ENCODE assay signal across 37 cellular contexts in genomic region chr1:173314656-173315055, GRCh38.
"Had no signal": no experiment of that assay in that cellular context is flagged by ENCODE, and none has a peak within 500 bp of the region (broad histone marks: within the 10 kb centered on the region; RNA-seq: fewer than 3 reads in every experiment).

No MANE protein-coding gene starts in this region.

- H3K9me3 ChIP-seq: ascending aorta had no signal

- H3K4me3 ChIP-seq: ascending aorta, cardiac muscle cell had no signal

- H3K9me3 Mint-ChIP-seq: activated CD4-positive, alpha-beta memory T cell treated with anti-CD3 and anti-CD28 coated beads, Interleukin-2, amount 10 ng/mL, durations not matched to agents 7 days and 5 days had no signal

- H3K36me3 Mint-ChIP-seq: activated naive CD4-positive, alpha-beta T cell treated with anti-CD3 and anti-CD28 coated beads, Interleukin-2, amount 10 ng/mL, durations not matched to agents 7 days and 5 days; brain had no signal

- H3K27me3 Mint-ChIP-seq: activated CD4-positive, alpha-beta T cell treated with anti-CD3 and anti-CD28 coated beads for 36 hours; activated naive CD4-positive, alpha-beta T cell treated with anti-CD3 and anti-CD28 coated beads, Interleukin-2, amount 50 U/mL, for 24 hours; activated naive CD8-positive, alpha-beta T cell; activated naive CD8-positive, alpha-beta T cell treated with anti-CD3 and anti-CD28 coated beads, Interleukin-2, amount 10 ng/mL, durations not matched to agents 7 days and 5 days; activated naive CD8-positive, alpha-beta T cell treated with anti-CD3 and anti-CD28 coated beads, Interleukin-2, amount 50 U/mL, for 24 hours; activated T-cell treated with anti-CD3 and anti-CD28 coated beads, Interleukin-2, amount 50 U/mL, for 24 hours; central memory CD8-positive, alpha-beta T cell had no signal

- H3K4me3 Mint-ChIP-seq: activated CD4-positive, alpha-beta memory T cell treated with anti-CD3 and anti-CD28 coated beads, Interleukin-2, amount 10 ng/mL, durations not matched to agents 7 days and 5 days; activated CD4-positive, alpha-beta T cell treated with anti-CD3 and anti-CD28 coated beads for 36 hours; activated CD4-positive, alpha-beta T cell treated with anti-CD3 and anti-CD28 coated beads, Interleukin-2, amount 10 ng/mL, durations not matched to agents 7 days and 5 days; activated CD8-positive, alpha-beta memory T cell treated with anti-CD3 and anti-CD28 coated beads, Interleukin-2, amount 10 ng/mL, durations not matched to agents 7 days and 5 days; activated CD8-positive, alpha-beta T cell treated with anti-CD3 and anti-CD28 coated beads, Interleukin-2, amount 10 ng/mL, durations not matched to agents 7 days and 5 days; activated naive CD4-positive, alpha-beta T cell treated with anti-CD3 and anti-CD28 coated beads, Interleukin-2, amount 10 ng/mL, durations not matched to agents 7 days and 5 days; activated naive CD4-positive, alpha-beta T cell treated with anti-CD3 and anti-CD28 coated beads, Interleukin-2, amount 50 U/mL, for 24 hours; activated naive CD8-positive, alpha-beta T cell; activated naive CD8-positive, alpha-beta T cell treated with anti-CD3 and anti-CD28 coated beads, Interleukin-2, amount 10 ng/mL, durations not matched to agents 7 days and 5 days; activated naive CD8-positive, alpha-beta T cell treated with anti-CD3 and anti-CD28 coated beads, Interleukin-2, amount 50 U/mL, for 24 hours; activated T-cell treated with anti-CD3 and anti-CD28 coated beads, Interleukin-2, amount 50 U/mL, for 24 hours; brain; central memory CD8-positive, alpha-beta T cell; T-helper 1 cell treated with Interleukin-12 subunit alpha and Interleukin-12 subunit beta and Interleukin-4 antibody, amounts not matched to agents 30 μg/mL and 1 μg/mL, for 36 hours; T-helper 2 cell treated with Interferon-gamma antibody and Interleukin-4, amounts not matched to agents 5 μg/mL and 100 μg/mL, for 36 hours had no signal

- ATAC-seq: activated CD4-positive, alpha-beta T cell treated with anti-CD3 and anti-CD28 coated beads for 36 hours; activated CD4-positive, CD25-positive, alpha-beta regulatory T cell treated with anti-CD3 and anti-CD28 coated beads, Interleukin-2, amount 50 U/mL, for 24 hours; activated CD8-positive, alpha-beta memory T cell treated with anti-CD3 and anti-CD28 coated beads, Interleukin-2, amount 10 ng/mL, durations not matched to agents 7 days and 5 days; activated CD8-positive, alpha-beta T cell treated with anti-CD3 and anti-CD28 coated beads, Interleukin-2, amount 10 ng/mL, durations not matched to agents 7 days and 5 days; activated naive CD8-positive, alpha-beta T cell treated with anti-CD3 and anti-CD28 coated beads, Interleukin-2, amount 50 U/mL, for 24 hours had no signal

- FAIRE-seq: bronchial epithelial cell had no signal

- H3K4me1 Mint-ChIP-seq: activated CD4-positive, alpha-beta memory T cell treated with anti-CD3 and anti-CD28 coated beads, Interleukin-2, amount 10 ng/mL, durations not matched to agents 7 days and 5 days; activated CD4-positive, alpha-beta T cell treated with anti-CD3 and anti-CD28 coated beads for 36 hours; activated CD4-positive, alpha-beta T cell treated with anti-CD3 and anti-CD28 coated beads, Interleukin-2, amount 10 ng/mL, durations not matched to agents 7 days and 5 days; activated CD8-positive, alpha-beta memory T cell treated with anti-CD3 and anti-CD28 coated beads, Interleukin-2, amount 10 ng/mL, durations not matched to agents 7 days and 5 days; activated naive CD4-positive, alpha-beta T cell treated with anti-CD3 and anti-CD28 coated beads, Interleukin-2, amount 10 ng/mL, durations not matched to agents 7 days and 5 days; activated naive CD8-positive, alpha-beta T cell treated with anti-CD3 and anti-CD28 coated beads, Interleukin-2, amount 10 ng/mL, durations not matched to agents 7 days and 5 days; brain had no signal

- H3K27ac ChIP-seq: ascending aorta, cardiac muscle cell, VCaP had no signal

- H3K27ac Mint-ChIP-seq: activated CD4-positive, alpha-beta memory T cell treated with anti-CD3 and anti-CD28 coated beads, Interleukin-2, amount 10 ng/mL, durations not matched to agents 7 days and 5 days; activated CD4-positive, alpha-beta T cell treated with anti-CD3 and anti-CD28 coated beads for 36 hours; activated CD4-positive, alpha-beta T cell treated with anti-CD3 and anti-CD28 coated beads, Interleukin-2, amount 10 ng/mL, durations not matched to agents 7 days and 5 days; activated CD8-positive, alpha-beta memory T cell treated with anti-CD3 and anti-CD28 coated beads, Interleukin-2, amount 10 ng/mL, durations not matched to agents 7 days and 5 days; activated CD8-positive, alpha-beta T cell treated with anti-CD3 and anti-CD28 coated beads, Interleukin-2, amount 10 ng/mL, durations not matched to agents 7 days and 5 days; activated naive CD4-positive, alpha-beta T cell treated with anti-CD3 and anti-CD28 coated beads, Interleukin-2, amount 10 ng/mL, durations not matched to agents 7 days and 5 days; activated naive CD4-positive, alpha-beta T cell treated with anti-CD3 and anti-CD28 coated beads, Interleukin-2, amount 50 U/mL, for 24 hours; activated naive CD8-positive, alpha-beta T cell; activated naive CD8-positive, alpha-beta T cell treated with anti-CD3 and anti-CD28 coated beads, Interleukin-2, amount 10 ng/mL, durations not matched to agents 7 days and 5 days; activated naive CD8-positive, alpha-beta T cell treated with anti-CD3 and anti-CD28 coated beads, Interleukin-2, amount 50 U/mL, for 24 hours; activated T-cell treated with anti-CD3 and anti-CD28 coated beads, Interleukin-2, amount 50 U/mL, for 24 hours; activated T-helper 2 cell treated with anti-CD3 and anti-CD28 coated beads, Interferon-gamma antibody, Interleukin-2, Interleukin-4, amounts not matched to agents 10 μg/mL and 5 μg/mL and 100 μg/mL, durations not matched to agents 14 hours and 24 hours and 36 hours; brain; T-helper 1 cell treated with Interleukin-12 subunit alpha and Interleukin-12 subunit beta and Interleukin-4 antibody, amounts not matched to agents 30 μg/mL and 1 μg/mL, for 36 hours; T-helper 2 cell treated with Interferon-gamma antibody and Interleukin-4, amounts not matched to agents 5 μg/mL and 100 μg/mL, for 36 hours had no signal

- DNase-seq: activated CD4-positive, alpha-beta memory T cell treated with anti-CD3 and anti-CD28 coated beads, Interleukin-2, amount 10 ng/mL, durations not matched to agents 7 days and 5 days; activated CD4-positive, alpha-beta T cell treated with anti-CD3 and anti-CD28 coated beads for 1 hour; activated CD4-positive, alpha-beta T cell treated with anti-CD3 and anti-CD28 coated beads for 36 hours; activated CD4-positive, alpha-beta T cell treated with anti-CD3 and anti-CD28 coated beads for 48 hours; activated CD4-positive, alpha-beta T cell treated with anti-CD3 and anti-CD28 coated beads, Interleukin-2, amount 10 ng/mL, durations not matched to agents 7 days and 5 days; activated CD4-positive, alpha-beta T cell treated with anti-CD3 and anti-CD28 coated beads, Interleukin-2, amount 50 U/mL, for 48 hours; activated CD4-positive, CD25-positive, alpha-beta regulatory T cell; activated CD8-positive, alpha-beta memory T cell treated with anti-CD3 and anti-CD28 coated beads for 24 hours; activated CD8-positive, alpha-beta memory T cell treated with anti-CD3 and anti-CD28 coated beads, Interleukin-2, amount 10 ng/mL, durations not matched to agents 7 days and 5 days; activated CD8-positive, alpha-beta memory T cell treated with anti-CD3 and anti-CD28 coated beads, Interleukin-2, amount 50 U/mL, for 48 hours; activated CD8-positive, alpha-beta T cell treated with anti-CD3 and anti-CD28 coated beads, Interleukin-2, amount 10 ng/mL, durations not matched to agents 7 days and 5 days; activated effector memory CD4-positive, alpha-beta T cell treated with Interleukin-2 at 50 U/mL for 16 hours; activated gamma-delta T cell; activated naive CD4-positive, alpha-beta T cell treated with anti-CD3 and anti-CD28 coated beads, Interleukin-2, amount 10 ng/mL, durations not matched to agents 7 days and 5 days; activated naive CD4-positive, alpha-beta T cell treated with Interleukin-2 at 50 U/mL for 16 hours; activated naive CD8-positive, alpha-beta T cell treated with anti-CD3 and anti-CD28 coated beads, Interleukin-2, amount 10 ng/mL, durations not matched to agents 7 days and 5 days; activated naive CD8-positive, alpha-beta T cell treated with anti-CD3 and anti-CD28 coated beads, Interleukin-2, amount 50 U/mL, for 24 hours; activated T-cell treated with anti-CD3 and anti-CD28 coated beads, Interleukin-2, amount 50 U/mL, for 24 hours; activated T-cell treated with anti-CD3 and anti-CD28 coated beads, Interleukin-2, amount 50 U/mL, for 48 hours; amygdala; anterior cingulate cortex; caudate nucleus; cerebellar nuclear complex; T-helper 2 cell; T-helper 9 cell had no signal

- H3K4me1 ChIP-seq: ascending aorta had no signal
